ENCODE assay signal across 8 cellular contexts in the genomic region with DNA sequence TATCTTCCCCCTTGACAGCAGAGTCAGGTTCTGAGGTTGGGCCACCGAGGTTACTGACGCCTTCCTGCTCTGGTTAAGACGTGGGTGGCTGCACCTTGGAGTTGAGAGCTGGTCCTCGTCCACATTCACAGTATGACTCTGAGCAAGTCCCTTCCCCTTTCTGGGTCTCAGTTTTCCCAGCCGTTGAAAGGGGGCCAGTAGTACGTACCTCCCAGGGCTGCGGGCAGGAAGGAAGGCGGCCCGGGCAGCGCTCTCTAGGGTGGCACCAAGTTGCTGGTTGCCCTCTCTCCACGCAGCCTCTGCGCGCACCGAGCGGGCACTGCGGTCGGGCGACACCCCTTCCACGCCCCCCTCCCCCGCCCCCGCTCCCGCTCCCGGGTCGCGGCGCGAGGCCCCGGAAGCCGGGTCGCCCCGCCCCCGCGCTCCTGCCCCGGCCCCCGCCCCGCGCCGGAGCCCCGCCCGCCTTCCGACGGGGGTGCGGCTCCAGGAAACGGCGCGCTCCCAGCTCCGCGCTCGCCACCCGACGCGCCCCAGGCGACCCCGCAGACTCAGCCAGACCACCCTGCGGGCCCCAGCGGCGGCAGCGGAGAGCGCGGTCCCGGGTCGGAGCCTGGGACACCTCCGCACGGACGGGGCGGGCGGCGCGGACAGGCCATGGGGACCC. TPM values are rescaled to one million over a fixed set of nuclear protein-coding genes. Genes with fewer than 3 reads are reported as not detected.
DNase-seq lines count a peak whose midpoint lies in the region; ATAC-seq and TF ChIP-seq lines count a peak whose summit lies in the region.

A gene (plus strand): TSS at position 486 of the 664 bp plus-strand sequence. CDS start 250 bp downstream, outside the sequence.

- no peaks in the 10 kb centered on the region for H3K27me3 ChIP-seq in MM.1S (replicated peaks; ENCODE audit: insufficient read depth, low read length)

- no peaks in the 10 kb centered on the region for H4K20me1 ChIP-seq in MM.1S (ENCODE audit: insufficient read depth, low read length)

- peak; percentile 12 for ATAC-seq in GM18907 (IDR thresholded peaks at IDR 0.05; ENCODE audit: unreplicated experiment)
- ATAC-seq in WTC11: no peak
- ATAC-seq in central memory CD8-positive, alpha-beta T cell (replicated peaks; ENCODE audit: extremely low read depth, poor library complexity, severe bottlenecking): peak; percentile 29
- ATAC-seq in GM21390 (IDR thresholded peaks at IDR 0.05; ENCODE audit: unreplicated experiment): no peak
- ATAC-seq in HG02884 (IDR thresholded peaks at IDR 0.05; ENCODE audit: unreplicated experiment): no peak

- DNase-seq in MM.1S: peak; percentile 76
- no peak for DNase-seq in WTC11 (ENCODE audit: low spot score)
- peak; percentile 45 to 47 for DNase-seq in central memory CD8-positive, alpha-beta T cell (ENCODE audit: low spot score in 2 of 2)
- peak; percentile 73 for DNase-seq in left kidney (ENCODE audit: low read depth, low spot score)
- peak; percentile 60 to 69 (median 61) for DNase-seq in stimulated activated CD4-positive, alpha-beta T cell treated with anti-CD3 and anti-CD28 coated beads, TNF-alpha, amount 100 ng/mL, for 1 hour (ENCODE audit: low read depth in 3 of 3, low spot score in 1 of 3)

- no peak within 1 kb of the TSS for H3K27ac Mint-ChIP-seq in WTC11
- peak within 1 kb of the TSS; percentile 99 for H3K27ac Mint-ChIP-seq in central memory CD8-positive, alpha-beta T cell (ENCODE audit: low read depth)

- H3K4me3 ChIP-seq in MM.1S (ENCODE audit: low read length): peak within 1 kb of the TSS; percentile 91

- peaks cover 40% of the 10 kb centered on the region for H3F3A ChIP-seq in MM.1S (ENCODE audit: insufficient read depth, low read length)

- H2AFZ ChIP-seq in MM.1S (ENCODE audit: low read length): 0 out of 2 replicates have a peak within 1 kb of the TSS, but pooled peaks have one; percentile 55

- peak within 1 kb of the TSS; percentile 84 for H3K4me3 Mint-ChIP-seq in WTC11
- H3K4me3 Mint-ChIP-seq in central memory CD8-positive, alpha-beta T cell: peak within 1 kb of the TSS; percentile 97

- H3K9ac ChIP-seq in MM.1S (ENCODE audit: low read length): peak within 1 kb of the TSS; percentile 87

- peaks cover 32% of the 10 kb centered on the region for H3K4me1 ChIP-seq in MM.1S (ENCODE audit: low read length)

- H3K9me3 Mint-ChIP-seq in WTC11: no peaks in the 10 kb centered on the region
- H3K9me3 Mint-ChIP-seq in central memory CD8-positive, alpha-beta T cell: no peaks in the 10 kb centered on the region

- H3K9me2 ChIP-seq in MM.1S (replicated peaks; ENCODE audit: insufficient read depth, low read length): no peaks in the 10 kb centered on the region

- H3K4me1 Mint-ChIP-seq in WTC11: peaks cover 35% of the 10 kb centered on the region
- H3K4me1 Mint-ChIP-seq in central memory CD8-positive, alpha-beta T cell: peaks cover 67% of the 10 kb centered on the region

- TF ChIP-seq CTCF in MM.1S (IDR thresholded peaks at IDR 0.05; ENCODE audit: low read length) (no peak), WTC11 (IDR thresholded peaks at IDR 0.05) (no peak)

- CTCF ChIA-PET in WTC11 (lab: Charles Lee): interaction anchor here (0.6 to 4.0 kb wide), 10 partner anchors 9 to 35 kb away, joined by 3 to 55 read pairs (median 4); a partner anchor contains a TSS

- POLR2A ChIA-PET in WTC11 (lab: Charles Lee): interaction anchor here (0.5 to 1.7 kb wide), 7 partner anchors 11 to 565 kb away, joined by 3 to 6 read pairs (median 3); a partner anchor contains a TSS

- peak within 1 kb of the TSS; percentile 83 for H3K27ac ChIP-seq in MM.1S (ENCODE audit: low read length)

- H3K36me3 Mint-ChIP-seq in WTC11: no peaks in the 10 kb centered on the region
- H3K36me3 Mint-ChIP-seq in central memory CD8-positive, alpha-beta T cell (ENCODE audit: insufficient read depth): peaks cover 36% of the 10 kb centered on the region

- H3K79me2 ChIP-seq in MM.1S (ENCODE audit: low read length): peaks cover 70% of the 10 kb centered on the region

- H3K9me3 ChIP-seq in MM.1S (replicated peaks; ENCODE audit: insufficient read depth, low read length): no peaks in the 10 kb centered on the region

- H3K4me2 ChIP-seq in MM.1S (ENCODE audit: low read depth, low read length): peak within 1 kb of the TSS; percentile 98

- peaks cover 38% of the 10 kb centered on the region for H3K27me3 Mint-ChIP-seq in WTC11 (ENCODE audit: low read depth)
- H3K27me3 Mint-ChIP-seq in central memory CD8-positive, alpha-beta T cell: no peaks in the 10 kb centered on the region

- no peaks in the 10 kb centered on the region for H3K36me3 ChIP-seq in MM.1S (replicated peaks; ENCODE audit: insufficient read depth, low read length)

TF ChIP-seq in WTC11, 78 proteins besides CTCF, POLR2A, EP300 and RAD21:
- TF ChIP-seq ETV6 (CRISPR knock-in tag; IDR thresholded peaks at IDR 0.05) (no peak), JUN (CRISPR knock-in tag; IDR thresholded peaks at IDR 0.05) (no peak), GTF2I (CRISPR knock-in tag; conservative IDR thresholded peaks at IDR 0.05) (peak; percentile 91), EMX1 (CRISPR knock-in tag; IDR thresholded peaks at IDR 0.05) (no peak), TCF7 (CRISPR knock-in tag; IDR thresholded peaks at IDR 0.05; ENCODE audit: low read depth) (no peak), JAZF1 (CRISPR knock-in tag; IDR thresholded peaks at IDR 0.05) (no peak), MYBL2 (CRISPR knock-in tag; IDR thresholded peaks at IDR 0.05) (0 out of 2 replicates have a peak, but pooled peaks have one; percentile 29), ZNF121 (CRISPR knock-in tag; IDR thresholded peaks at IDR 0.05) (no peak), RELA (CRISPR knock-in tag; IDR thresholded peaks at IDR 0.05; ENCODE audit: borderline replicate concordance) (no peak), FOXK1 (CRISPR knock-in tag; IDR thresholded peaks at IDR 0.05) (no peak), FOXJ3 (CRISPR knock-in tag; IDR thresholded peaks at IDR 0.05; ENCODE audit: borderline replicate concordance) (no peak), FOXP1 (CRISPR knock-in tag; IDR thresholded peaks at IDR 0.05; ENCODE audit: borderline replicate concordance) (0 out of 2 replicates have a peak, but pooled peaks have one; percentile 27), SMAD3 (CRISPR knock-in tag; IDR thresholded peaks at IDR 0.05; ENCODE audit: borderline replicate concordance) (no peak), NR3C1 (CRISPR knock-in tag; conservative IDR thresholded peaks at IDR 0.05; ENCODE audit: low read depth) (no peak)
- TF ChIP-seq, protein P1, sequence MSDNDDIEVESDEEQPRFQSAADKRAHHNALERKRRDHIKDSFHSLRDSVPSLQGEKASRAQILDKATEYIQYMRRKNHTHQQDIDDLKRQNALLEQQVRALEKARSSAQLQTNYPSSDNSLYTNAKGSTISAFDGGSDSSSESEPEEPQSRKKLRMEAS (CRISPR knock-in tag; IDR thresholded peaks at IDR 0.05): no peak
- TF ChIP-seq, protein P2, sequence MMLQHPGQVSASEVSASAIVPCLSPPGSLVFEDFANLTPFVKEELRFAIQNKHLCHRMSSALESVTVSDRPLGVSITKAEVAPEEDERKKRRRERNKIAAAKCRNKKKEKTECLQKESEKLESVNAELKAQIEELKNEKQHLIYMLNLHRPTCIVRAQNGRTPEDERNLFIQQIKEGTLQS (CRISPR knock-in tag; conservative IDR thresholded peaks at IDR 0.05): no peak
- TF ChIP-seq, protein P3, sequence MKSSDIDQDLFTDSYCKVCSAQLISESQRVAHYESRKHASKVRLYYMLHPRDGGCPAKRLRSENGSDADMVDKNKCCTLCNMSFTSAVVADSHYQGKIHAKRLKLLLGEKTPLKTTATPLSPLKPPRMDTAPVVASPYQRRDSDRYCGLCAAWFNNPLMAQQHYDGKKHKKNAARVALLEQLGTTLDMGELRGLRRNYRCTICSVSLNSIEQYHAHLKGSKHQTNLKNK (CRISPR knock-in tag; IDR thresholded peaks at IDR 0.05): no peak
- TF ChIP-seq, protein P4, sequence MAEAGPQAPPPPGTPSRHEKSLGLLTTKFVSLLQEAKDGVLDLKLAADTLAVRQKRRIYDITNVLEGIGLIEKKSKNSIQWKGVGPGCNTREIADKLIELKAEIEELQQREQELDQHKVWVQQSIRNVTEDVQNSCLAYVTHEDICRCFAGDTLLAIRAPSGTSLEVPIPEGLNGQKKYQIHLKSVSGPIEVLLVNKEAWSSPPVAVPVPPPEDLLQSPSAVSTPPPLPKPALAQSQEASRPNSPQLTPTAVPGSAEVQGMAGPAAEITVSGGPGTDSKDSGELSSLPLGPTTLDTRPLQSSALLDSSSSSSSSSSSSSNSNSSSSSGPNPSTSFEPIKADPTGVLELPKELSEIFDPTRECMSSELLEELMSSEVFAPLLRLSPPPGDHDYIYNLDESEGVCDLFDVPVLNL (CRISPR knock-in tag; IDR thresholded peaks at IDR 0.05; ENCODE audit: borderline replicate concordance, low read depth): no peak
- TF ChIP-seq, protein P5, sequence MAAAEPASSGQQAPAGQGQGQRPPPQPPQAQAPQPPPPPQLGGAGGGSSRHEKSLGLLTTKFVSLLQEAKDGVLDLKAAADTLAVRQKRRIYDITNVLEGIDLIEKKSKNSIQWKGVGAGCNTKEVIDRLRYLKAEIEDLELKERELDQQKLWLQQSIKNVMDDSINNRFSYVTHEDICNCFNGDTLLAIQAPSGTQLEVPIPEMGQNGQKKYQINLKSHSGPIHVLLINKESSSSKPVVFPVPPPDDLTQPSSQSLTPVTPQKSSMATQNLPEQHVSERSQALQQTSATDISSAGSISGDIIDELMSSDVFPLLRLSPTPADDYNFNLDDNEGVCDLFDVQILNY (CRISPR knock-in tag; IDR thresholded peaks at IDR 0.05): no peak
- TF ChIP-seq, protein P6, sequence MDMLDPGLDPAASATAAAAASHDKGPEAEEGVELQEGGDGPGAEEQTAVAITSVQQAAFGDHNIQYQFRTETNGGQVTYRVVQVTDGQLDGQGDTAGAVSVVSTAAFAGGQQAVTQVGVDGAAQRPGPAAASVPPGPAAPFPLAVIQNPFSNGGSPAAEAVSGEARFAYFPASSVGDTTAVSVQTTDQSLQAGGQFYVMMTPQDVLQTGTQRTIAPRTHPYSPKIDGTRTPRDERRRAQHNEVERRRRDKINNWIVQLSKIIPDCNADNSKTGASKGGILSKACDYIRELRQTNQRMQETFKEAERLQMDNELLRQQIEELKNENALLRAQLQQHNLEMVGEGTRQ (CRISPR knock-in tag; IDR thresholded peaks at IDR 0.05): no peak
- TF ChIP-seq, protein P7, sequence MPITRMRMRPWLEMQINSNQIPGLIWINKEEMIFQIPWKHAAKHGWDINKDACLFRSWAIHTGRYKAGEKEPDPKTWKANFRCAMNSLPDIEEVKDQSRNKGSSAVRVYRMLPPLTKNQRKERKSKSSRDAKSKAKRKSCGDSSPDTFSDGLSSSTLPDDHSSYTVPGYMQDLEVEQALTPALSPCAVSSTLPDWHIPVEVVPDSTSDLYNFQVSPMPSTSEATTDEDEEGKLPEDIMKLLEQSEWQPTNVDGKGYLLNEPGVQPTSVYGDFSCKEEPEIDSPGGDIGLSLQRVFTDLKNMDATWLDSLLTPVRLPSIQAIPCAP (CRISPR knock-in tag; IDR thresholded peaks at IDR 0.05): no peak

RNA-seq across cellular contexts. Expression of the gene that starts here (rescaled TPM):
- 11.8 to 13.7 TPM (median 12.6 TPM) in 3 replicates for total RNA-seq in WTC11 (2021)

Comparison
In these comparisons a context has a peak if more than half of its experiments do, and no peak if none do; other contexts are left out.
1. ATAC-seq: peak in GM18907 (single experiment) and central memory CD8-positive, alpha-beta T cell (single experiment); none in WTC11 (single experiment), GM21390 (single experiment) and HG02884 (single experiment).